ENCODE assay signal across 1 cellular context in genomic region chr9:131233989-131234388, GRCh38.
TF ChIP-seq lines count a peak whose summit lies in the region.

No MANE protein-coding gene starts in this region.

TF ChIP-seq in SK-N-SH treated with all-trans-retinoic acid at 6 μM for 48 hours, 23 proteins besides CTCF, POLR2A, EP300 and RAD21 (continued from another document):
- TF ChIP-seq, protein P1, sequence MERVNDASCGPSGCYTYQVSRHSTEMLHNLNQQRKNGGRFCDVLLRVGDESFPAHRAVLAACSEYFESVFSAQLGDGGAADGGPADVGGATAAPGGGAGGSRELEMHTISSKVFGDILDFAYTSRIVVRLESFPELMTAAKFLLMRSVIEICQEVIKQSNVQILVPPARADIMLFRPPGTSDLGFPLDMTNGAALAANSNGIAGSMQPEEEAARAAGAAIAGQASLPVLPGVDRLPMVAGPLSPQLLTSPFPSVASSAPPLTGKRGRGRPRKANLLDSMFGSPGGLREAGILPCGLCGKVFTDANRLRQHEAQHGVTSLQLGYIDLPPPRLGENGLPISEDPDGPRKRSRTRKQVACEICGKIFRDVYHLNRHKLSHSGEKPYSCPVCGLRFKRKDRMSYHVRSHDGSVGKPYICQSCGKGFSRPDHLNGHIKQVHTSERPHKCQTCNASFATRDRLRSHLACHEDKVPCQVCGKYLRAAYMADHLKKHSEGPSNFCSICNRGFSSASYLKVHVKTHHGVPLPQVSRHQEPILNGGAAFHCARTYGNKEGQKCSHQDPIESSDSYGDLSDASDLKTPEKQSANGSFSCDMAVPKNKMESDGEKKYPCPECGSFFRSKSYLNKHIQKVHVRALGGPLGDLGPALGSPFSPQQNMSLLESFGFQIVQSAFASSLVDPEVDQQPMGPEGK (CRISPR knock-in tag; IDR thresholded peaks at IDR 0.05; ENCODE audit: borderline replicate concordance), result no peak
